In the genomic region with DNA sequence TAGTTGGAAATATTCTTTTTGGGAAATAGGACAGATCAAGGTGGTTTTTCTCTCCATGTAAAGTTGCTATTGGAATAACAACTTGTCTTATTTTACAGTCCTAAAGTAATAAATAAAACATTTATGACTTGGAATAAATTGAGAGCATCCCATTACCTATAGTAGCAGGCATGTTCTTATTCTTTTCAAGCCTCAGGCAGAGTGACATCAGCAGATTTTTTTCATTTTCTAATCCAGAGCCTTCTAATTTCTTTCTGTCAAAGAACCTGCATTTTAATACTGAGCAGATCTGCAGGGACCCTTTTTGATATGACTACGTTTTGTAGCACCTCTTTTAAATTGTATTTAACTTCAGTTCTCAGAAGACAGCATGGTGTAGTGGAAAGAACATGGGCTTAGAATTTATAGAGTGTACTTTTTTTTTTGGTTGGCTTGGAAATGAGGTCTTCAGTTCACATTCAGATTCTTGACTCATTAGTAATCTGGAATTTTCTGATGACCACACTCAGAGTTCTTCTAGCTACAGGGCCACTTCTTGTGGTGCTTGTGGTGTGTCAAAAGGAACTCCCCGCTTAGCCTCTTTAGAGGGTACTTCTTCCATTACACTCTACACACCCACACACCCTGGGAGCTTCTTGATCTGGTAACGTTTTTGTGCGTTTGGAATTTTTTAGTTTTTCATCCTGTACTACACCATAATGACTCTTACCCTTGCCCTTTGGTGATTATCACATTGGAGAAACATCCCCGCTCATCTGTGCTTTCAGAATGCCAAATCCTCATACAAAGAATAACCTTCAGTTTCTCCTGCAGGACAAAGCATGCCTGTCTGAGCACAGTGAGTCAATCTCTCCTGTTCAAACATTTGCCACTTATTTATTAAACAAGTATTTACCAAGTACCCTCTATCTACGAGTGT, we compare ENCODE assay signal across 9 cellular contexts. TPM values are rescaled to one million over a fixed set of nuclear protein-coding genes. Genes with fewer than 3 reads are reported as not detected.
DNase-seq lines count a peak whose midpoint lies in the region; ATAC-seq lines count a peak whose summit lies in the region.
"Had no signal": no experiment of that assay in that cellular context is flagged by ENCODE, and none has a peak within 500 bp of the region (broad histone marks: within the 10 kb centered on the region; RNA-seq: fewer than 3 reads in every experiment).

No MANE protein-coding gene starts in this region.

- H3K4me3 ChIP-seq in HAP-1 = no peak overlapping the region

- peaks cover 28% of the 10 kb centered on the region for H3K36me3 Mint-ChIP-seq in T-helper 2 cell treated with Interferon-gamma antibody and Interleukin-4, amounts not matched to agents 5 μg/mL and 100 μg/mL, for 36 hours (ENCODE audit: low read depth)
- H3K36me3 Mint-ChIP-seq in immature natural killer cell = peaks cover 9 to 29% (median 18%) of the 10 kb centered on the region in 3 donors

- in situ Hi-C loops in HAP-1 (cut with MboI; ENCODE audit: low sequenced_read_pairs) = no loop called here

- no peaks in the 10 kb centered on the region for H3K27me3 ChIP-seq in HAP-1 (ENCODE audit: low read depth)

- peaks cover 15% of the 10 kb centered on the region for H3K4me1 Mint-ChIP-seq in T-helper 2 cell treated with Interferon-gamma antibody and Interleukin-4, amounts not matched to agents 5 μg/mL and 100 μg/mL, for 36 hours (ENCODE audit: low read depth)
- H3K4me1 Mint-ChIP-seq in immature natural killer cell = peaks cover 61 to 85% of the 10 kb centered on the region in 2 donors
- H3K4me1 Mint-ChIP-seq: B cell had no signal

- peak; percentile 81 for DNase-seq in T-helper 2 cell treated with Interferon-gamma antibody and Interleukin-4, amounts not matched to agents 5 μg/mL and 100 μg/mL, for 36 hours (ENCODE audit: low spot score)
- DNase-seq in T-helper 2 cell (no peak), T1000 (lab: John Stamatoyannopoulos, UW) (peak; percentile 32), immature natural killer cell (peak in 2 of 3 donors; percentile 22 to 35), HAP-1 (ENCODE audit: low spot score in 2 of 2) (no peak), SKM-1 (lab: John Stamatoyannopoulos, UW; ENCODE audit: unreplicated experiment) (no peak), SIG-M5 (lab: John Stamatoyannopoulos, UW) (no peak)

- ATAC-seq in HG02763 (IDR thresholded peaks at IDR 0.05; ENCODE audit: unreplicated experiment) = peak; percentile 87

- H3K4me3 Mint-ChIP-seq in T-helper 2 cell treated with Interferon-gamma antibody and Interleukin-4, amounts not matched to agents 5 μg/mL and 100 μg/mL, for 36 hours = no peak overlapping the region
- peak overlapping the region; percentile 72 to 90 (median 82) for H3K4me3 Mint-ChIP-seq in immature natural killer cell
- H3K4me3 Mint-ChIP-seq: B cell had no signal

- no peaks in the 10 kb centered on the region for H3K9me3 ChIP-seq in HAP-1

- H3K36me3 ChIP-seq in HAP-1 (replicated peaks) = peaks cover 4% of the 10 kb centered on the region; the same call in 1 of the 2 replicates

- peak overlapping the region; percentile 12 for H3K27ac Mint-ChIP-seq in T-helper 2 cell treated with Interferon-gamma antibody and Interleukin-4, amounts not matched to agents 5 μg/mL and 100 μg/mL, for 36 hours
- peak overlapping the region; percentile 77 to 94 (median 90) for H3K27ac Mint-ChIP-seq in immature natural killer cell
- H3K27ac Mint-ChIP-seq: B cell had no signal

- peaks cover 18% of the 10 kb centered on the region for H3K4me1 ChIP-seq in HAP-1

- H3K27me3 Mint-ChIP-seq in T-helper 2 cell treated with Interferon-gamma antibody and Interleukin-4, amounts not matched to agents 5 μg/mL and 100 μg/mL, for 36 hours (ENCODE audit: low read depth) = no peaks in the 10 kb centered on the region
- peaks cover 0 to 11% (median 0%) of the 10 kb centered on the region in 3 donors for H3K27me3 Mint-ChIP-seq in immature natural killer cell (ENCODE audit: low read depth in 3 of 3)
- H3K27me3 Mint-ChIP-seq: B cell had no signal

- peaks cover 20% of the 10 kb centered on the region for H3K9me3 Mint-ChIP-seq in T-helper 2 cell treated with Interferon-gamma antibody and Interleukin-4, amounts not matched to agents 5 μg/mL and 100 μg/mL, for 36 hours
- H3K9me3 Mint-ChIP-seq in immature natural killer cell = peaks cover 0 to 2% (median 0%) of the 10 kb centered on the region in 6 donors

RNA-seq across cellular contexts. Expression of gene AGK, which starts 34.6 kb away (rescaled TPM):
- polyA plus RNA-seq in immature natural killer cell = 100 to 1,000 TPM; 104 to 125 (median 108) TPM

Comparison
In these comparisons a context has a peak if more than half of its experiments do, and no peak if none do; other contexts are left out.
1. DNase-seq: peak in T-helper 2 cell treated with Interferon-gamma antibody and Interleukin-4, amounts not matched to agents 5 μg/mL and 100 μg/mL, for 36 hours (single experiment), T1000 (single experiment) and immature natural killer cell (2 of 3); none in T-helper 2 cell (0 of 5), HAP-1 (0 of 2), SKM-1 (single experiment) and SIG-M5 (single experiment).